In the genomic region with DNA sequence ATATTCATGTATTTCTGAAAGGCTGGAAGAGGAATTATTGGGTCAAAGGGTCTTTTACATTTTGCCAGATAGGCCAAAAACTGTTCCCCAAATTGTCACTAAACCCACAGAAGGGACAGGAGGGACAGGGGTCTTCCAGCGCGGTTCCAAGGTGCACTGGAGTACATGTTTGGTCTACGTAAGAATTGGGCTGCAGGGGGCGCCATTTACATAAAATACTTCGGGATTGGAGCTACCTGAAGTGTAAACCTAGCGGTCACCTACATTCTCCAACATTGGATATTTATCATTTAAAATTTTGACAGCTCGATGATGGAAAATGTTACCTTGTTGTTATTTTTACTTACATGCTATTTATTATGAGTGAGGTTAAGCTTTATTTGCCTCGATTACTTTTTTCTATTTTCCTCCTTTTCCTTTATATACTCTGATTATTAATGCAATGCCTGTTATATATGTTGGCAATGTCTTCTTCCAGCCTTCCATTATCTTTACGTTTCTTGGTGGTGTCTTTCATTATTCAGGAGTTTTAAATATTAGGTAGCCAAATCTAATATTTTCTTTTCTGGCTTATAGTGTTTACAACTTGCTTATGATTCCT, we compare ENCODE assay signal across 8 cellular contexts. TPM values are rescaled to one million over a fixed set of nuclear protein-coding genes. Genes with fewer than 3 reads are reported as not detected.
DNase-seq lines count a peak whose midpoint lies in the region; ATAC-seq, FAIRE-seq and TF ChIP-seq lines count a peak whose summit lies in the region.

No MANE protein-coding gene starts in this region.

- H3K4me1 ChIP-seq in sigmoid colon (no peaks in the 10 kb centered on the region), PC-3 (ENCODE audit: insufficient read depth, low read length) (no peaks in the 10 kb centered on the region), HAP-1 (no peaks in the 10 kb centered on the region)

- POLR2A ChIA-PET in PC-3 (lab: Charles Lee; ENCODE audit: unreplicated experiment) = no interaction called here

- CTCF ChIA-PET in PC-3 (lab: Charles Lee) = no interaction called here

- TF ChIP-seq CTCF in fibroblast of mammary gland (conservative IDR thresholded peaks at IDR 0.05; ENCODE audit: control insufficient read depth, insufficient read depth, low read depth, low read length) (peak; percentile 63), sigmoid colon (IDR thresholded peaks at IDR 0.05) (no peak), PC-3 (conservative IDR thresholded peaks at IDR 0.05; ENCODE audit: low read depth, low read length) (no peak)

- H4K20me1 ChIP-seq in PC-3 (ENCODE audit: low read length) = no peaks in the 10 kb centered on the region

- H3K9me2 ChIP-seq in PC-3 (replicated peaks; ENCODE audit: low read length) = no peaks in the 10 kb centered on the region

- 39 to 77% methylated on average over 9 of the region's 9 CpGs for WGBS in sigmoid colon, 2 donors

- H3K4me2 ChIP-seq in PC-3 (ENCODE audit: low read length) = no peak overlapping the region

- no TSS peak for BruUV-seq in PC-3 (replicated peaks; lab: Mats Ljungman, UMichigan)

- no peak overlapping the region for H2AFZ ChIP-seq in PC-3 (ENCODE audit: low read length)

- DNase-seq in COR-L47 (lab: John Stamatoyannopoulos, UW) (peak; percentile 76), OCI-M1 (lab: John Stamatoyannopoulos, UW) (peak; percentile 55), fibroblast of mammary gland (ENCODE audit: low read depth) (peak; percentile 43), sigmoid colon (no peak), H54 (ENCODE audit: insufficient read length, low spot score) (no peak), PC-3 (no peak), HAP-1 (ENCODE audit: low spot score in 2 of 2) (no peak)

- H3K36me3 ChIP-seq in sigmoid colon (no peaks in the 10 kb centered on the region), PC-3 (ENCODE audit: low read depth, low read length) (no peaks in the 10 kb centered on the region), HAP-1 (replicated peaks) (no peaks in the 10 kb centered on the region)

- FAIRE-seq in H54 (lab: Jason Lieb, UNC) = no peak

- in situ Hi-C loops in HAP-1 (cut with MboI; ENCODE audit: low sequenced_read_pairs) = no loop called here

- no peaks in the 10 kb centered on the region for H3K79me2 ChIP-seq in PC-3 (ENCODE audit: low read length)

- H3K27ac ChIP-seq in sigmoid colon (no peak overlapping the region), PC-3 (ENCODE audit: low read length) (no peak overlapping the region)

- H3K4me3 ChIP-seq in fibroblast of mammary gland (ENCODE audit: control insufficient read depth, low read depth, low read length) = no peak overlapping the region
- no peak overlapping the region for H3K4me3 ChIP-seq in sigmoid colon
- H3K4me3 ChIP-seq in PC-3 (ENCODE audit: low read length) = no peak overlapping the region
- no peak overlapping the region for H3K4me3 ChIP-seq in HAP-1

- TF ChIP-seq POLR2A in sigmoid colon (IDR thresholded peaks at IDR 0.05) (no peak), H54 (IDR thresholded peaks at IDR 0.05; ENCODE audit: low read depth, low read length) (no peak)

- no peaks in the 10 kb centered on the region for H3F3A ChIP-seq in PC-3 (ENCODE audit: low read length, unreplicated experiment)

- peak; percentile 82 for ATAC-seq in GM19372 (IDR thresholded peaks at IDR 0.05; ENCODE audit: low read depth, unreplicated experiment)
- ATAC-seq in PC-3 = no peak

- TF ChIP-seq EP300 in sigmoid colon (IDR thresholded peaks at IDR 0.05) = no peak

- no peak overlapping the region for H3K9ac ChIP-seq in PC-3 (ENCODE audit: low read length)

- H3K9me3 ChIP-seq in sigmoid colon (no peaks in the 10 kb centered on the region), PC-3 (ENCODE audit: low read length) (no peaks in the 10 kb centered on the region), HAP-1 (no peaks in the 10 kb centered on the region)

- H3K27me3 ChIP-seq in sigmoid colon (peaks cover 3 to 38% (median 6%) of the 10 kb centered on the region in 3 donors), PC-3 (ENCODE audit: low read length) (peaks cover 38% of the 10 kb centered on the region), HAP-1 (ENCODE audit: low read depth) (no peaks in the 10 kb centered on the region)

- intact Hi-C loops in sigmoid colon (cut with DNase I) = loop anchor here (2.0 kb wide), 1 partner anchor 396 kb away; no protein-coding TSS in a partner anchor
- intact Hi-C loops in PC-3 (cut with micrococcal nuclease) = no loop called here

RNA-seq across cellular contexts. Expression of gene RAB6C, which starts 43.0 kb away (rescaled TPM):
- total RNA-seq in sigmoid colon (under 1 TPM in 1 of 4 donors, not detected in 3; 0.36 TPM), PC-3 (2014; rRNA removed) (0.04 TPM in 1 of 2 replicates, not detected in the other)
- polyA plus RNA-seq in sigmoid colon = under 1 TPM in 1 of 3 donors, not detected in 2; 0.03 TPM

Comparison
In these comparisons a context has a peak if more than half of its experiments do, and no peak if none do; other contexts are left out.
1. DNase-seq: peak in COR-L47 (single experiment), OCI-M1 (single experiment) and fibroblast of mammary gland (single experiment); none in sigmoid colon (single experiment), H54 (single experiment), PC-3 (single experiment) and HAP-1 (0 of 2).